Comparison of ENCODE assay signal across 28 cellular contexts in genomic region chr16:17109413-17109812, GRCh38.
"Had no signal": no experiment of that assay in that cellular context is flagged by ENCODE, and none has a peak within 500 bp of the region (broad histone marks: within the 10 kb centered on the region; RNA-seq: fewer than 3 reads in every experiment).

No MANE protein-coding gene starts in this region.

- H3K4me3 Mint-ChIP-seq: activated B cell treated with CpG ODN at 0.5 μM for 24 hours; activated CD8-positive, alpha-beta T cell treated with anti-CD3 and anti-CD28 coated beads for 36 hours; activated naive CD8-positive, alpha-beta T cell; activated T-cell treated with anti-CD3 and anti-CD28 coated beads, Interleukin-2, amount 50 U/mL, for 4 hours; central memory CD8-positive, alpha-beta T cell; dendritic cell treated with granulocyte-macrophage colony-stimulating factor and Interleukin-4, amounts not matched to agents 40 ng/mL and 50 ng/mL, for 4 days; endodermal cell; T-helper 17 cell; T-helper 2 cell treated with Interferon-gamma antibody and Interleukin-4, amounts not matched to agents 5 μg/mL and 100 μg/mL, for 36 hours had no signal

- H3K36me3 ChIP-seq: brain microvascular endothelial cell, WERI-Rb-1 had no signal

- H3K27ac ChIP-seq: brain microvascular endothelial cell, coronary artery, dorsolateral prefrontal cortex, WERI-Rb-1 had no signal

- DNase-seq: activated B cell treated with CpG ODN at 0.5 μM for 24 hours; activated CD4-positive, alpha-beta T cell treated with anti-CD3 and anti-CD28 coated beads for 48 hours; activated CD4-positive, alpha-beta T cell treated with anti-CD3 and anti-CD28 coated beads, Interleukin-2, amount 50 U/mL, for 1 hour; activated CD4-positive, alpha-beta T cell treated with anti-CD3 and anti-CD28 coated beads, Interleukin-2, amount 50 U/mL, for 48 hours; activated CD8-positive, alpha-beta memory T cell treated with anti-CD3 and anti-CD28 coated beads for 24 hours; activated CD8-positive, alpha-beta T cell treated with anti-CD3 and anti-CD28 coated beads for 36 hours; activated effector memory CD4-positive, alpha-beta T cell treated with anti-CD3 and anti-CD28 coated beads, Interleukin-2, amount 50 U/mL, for 16 hours; activated naive CD4-positive, alpha-beta T cell treated with anti-CD3 and anti-CD28 coated beads, Interleukin-2, amount 50 U/mL, for 16 hours; activated T-cell treated with anti-CD3 and anti-CD28 coated beads, Interleukin-2, amount 50 U/mL, for 4 hours; amniotic stem cell; anterior cingulate cortex; brain microvascular endothelial cell; dorsolateral prefrontal cortex; effector memory CD4-positive, alpha-beta T cell; endodermal cell; foreskin fibroblast; head of caudate nucleus; T-helper 17 cell; T1000; WERI-Rb-1 had no signal

- ATAC-seq: activated CD4-positive, CD25-positive, alpha-beta regulatory T cell treated with anti-CD3 and anti-CD28 coated beads, Interleukin-2, amount 50 U/mL, for 24 hours; activated CD8-positive, alpha-beta T cell treated with anti-CD3 and anti-CD28 coated beads for 36 hours; activated T-cell treated with anti-CD3 and anti-CD28 coated beads, Interleukin-2, amount 50 U/mL, for 4 hours; esophagus mucosa; T-helper 17 cell had no signal

- H3K27ac Mint-ChIP-seq: activated B cell treated with CpG ODN at 0.5 μM for 24 hours; activated CD8-positive, alpha-beta T cell treated with anti-CD3 and anti-CD28 coated beads for 36 hours; activated naive CD8-positive, alpha-beta T cell; activated T-helper 2 cell treated with anti-CD3 and anti-CD28 coated beads, Interferon-gamma antibody, Interleukin-2, Interleukin-4, amounts not matched to agents 10 μg/mL and 5 μg/mL and 100 μg/mL, durations not matched to agents 14 hours and 24 hours and 36 hours; dendritic cell treated with granulocyte-macrophage colony-stimulating factor and Interleukin-4, amounts not matched to agents 40 ng/mL and 50 ng/mL, for 4 days; endodermal cell; T-helper 17 cell; T-helper 2 cell treated with Interferon-gamma antibody and Interleukin-4, amounts not matched to agents 5 μg/mL and 100 μg/mL, for 36 hours had no signal

- H3K4me3 ChIP-seq: coronary artery, dorsolateral prefrontal cortex had no signal

- H3K9me3 Mint-ChIP-seq: activated B cell treated with CpG ODN at 0.5 μM for 24 hours; activated CD8-positive, alpha-beta T cell treated with anti-CD3 and anti-CD28 coated beads for 36 hours; activated T-cell treated with anti-CD3 and anti-CD28 coated beads, Interleukin-2, amount 50 U/mL, for 4 hours; activated T-helper 2 cell treated with anti-CD3 and anti-CD28 coated beads, Interferon-gamma antibody, Interleukin-2, Interleukin-4, amounts not matched to agents 10 μg/mL and 5 μg/mL and 100 μg/mL, durations not matched to agents 14 hours and 24 hours and 36 hours; central memory CD8-positive, alpha-beta T cell; dendritic cell treated with granulocyte-macrophage colony-stimulating factor and Interleukin-4, amounts not matched to agents 40 ng/mL and 50 ng/mL, for 4 days; endodermal cell; T-helper 2 cell treated with Interferon-gamma antibody and Interleukin-4, amounts not matched to agents 5 μg/mL and 100 μg/mL, for 36 hours had no signal

- H3K27me3 Mint-ChIP-seq: activated B cell treated with CpG ODN at 0.5 μM for 24 hours; activated CD8-positive, alpha-beta T cell treated with anti-CD3 and anti-CD28 coated beads for 36 hours; activated naive CD8-positive, alpha-beta T cell; central memory CD8-positive, alpha-beta T cell; dendritic cell treated with granulocyte-macrophage colony-stimulating factor and Interleukin-4, amounts not matched to agents 40 ng/mL and 50 ng/mL, for 4 days; T-helper 17 cell had no signal

- H3K27me3 ChIP-seq: brain microvascular endothelial cell, dorsolateral prefrontal cortex had no signal
